1 cellular context compared by ENCODE assay signal in genomic region chr10:74174533-74174932, GRCh38.
TF ChIP-seq lines count a peak whose summit lies in the region.

No MANE protein-coding gene starts in this region.

TF ChIP-seq in HepG2, 621 proteins besides CTCF, POLR2A, EP300 and RAD21:
- TF ChIP-seq ZNF674 (CRISPR knock-in tag; IDR thresholded peaks at IDR 0.05; ENCODE audit: low read depth): no peak
- TF ChIP-seq NR2F2 (IDR thresholded peaks at IDR 0.05; ENCODE audit: borderline replicate concordance, low read depth): no peak
- TF ChIP-seq CREB1 (IDR thresholded peaks at IDR 0.05): no peak
- TF ChIP-seq CREB1 (CRISPR knock-in tag; IDR thresholded peaks at IDR 0.05): no peak
- TF ChIP-seq ZNF746 (CRISPR knock-in tag; IDR thresholded peaks at IDR 0.05): no peak
- TF ChIP-seq RARA (CRISPR knock-in tag; IDR thresholded peaks at IDR 0.05): no peak
- TF ChIP-seq ZNF446 (CRISPR knock-in tag; IDR thresholded peaks at IDR 0.05): no peak
- TF ChIP-seq IRX3 (CRISPR knock-in tag; IDR thresholded peaks at IDR 0.05; ENCODE audit: borderline replicate concordance, low read depth): no peak
- no peak for TF ChIP-seq NFATC3 (CRISPR knock-in tag; IDR thresholded peaks at IDR 0.05)
- TF ChIP-seq SRSF1 (optimal IDR thresholded peaks at IDR 0.05; ENCODE audit: low read depth, low read length): no peak
- no peak for TF ChIP-seq CREB3 (CRISPR knock-in tag; IDR thresholded peaks at IDR 0.05)
- TF ChIP-seq ZNF253 (CRISPR knock-in tag; IDR thresholded peaks at IDR 0.05; ENCODE audit: borderline replicate concordance): no peak
- no peak for TF ChIP-seq ZNF639 (CRISPR knock-in tag; conservative IDR thresholded peaks at IDR 0.05)
- TF ChIP-seq ZNF740 (CRISPR knock-in tag; IDR thresholded peaks at IDR 0.05): no peak
- TF ChIP-seq NFIB (CRISPR knock-in tag; IDR thresholded peaks at IDR 0.05; ENCODE audit: borderline replicate concordance): no peak
- no peak for TF ChIP-seq HMGXB4 (CRISPR knock-in tag; IDR thresholded peaks at IDR 0.05; ENCODE audit: borderline replicate concordance in 1 of 2, low read depth in 1 of 2)
- no peak for TF ChIP-seq RERE (CRISPR knock-in tag; IDR thresholded peaks at IDR 0.05; ENCODE audit: low read depth)
- TF ChIP-seq MAZ (IDR thresholded peaks at IDR 0.05; ENCODE audit: borderline replicate concordance, low read depth, low read length): no peak
- no peak for TF ChIP-seq MAZ (CRISPR knock-in tag; IDR thresholded peaks at IDR 0.05; ENCODE audit: low read depth)
- TF ChIP-seq RAD51 (IDR thresholded peaks at IDR 0.05; ENCODE audit: borderline replicate concordance): no peak
- TF ChIP-seq TFAP4 (IDR thresholded peaks at IDR 0.05; ENCODE audit: borderline replicate concordance, low read depth): no peak
